ENCODE assay signal across 17 cellular contexts in genomic region chr7:130872341-130872740, GRCh38.
DNase-seq lines count a peak whose midpoint lies in the region; ATAC-seq and TF ChIP-seq lines count a peak whose summit lies in the region.
"Had no signal": no experiment of that assay in that cellular context is flagged by ENCODE, and none has a peak within 500 bp of the region (broad histone marks: within the 10 kb centered on the region; RNA-seq: fewer than 3 reads in every experiment).

No MANE protein-coding gene starts in this region.

- H3K9me3 ChIP-seq in breast epithelium (no peaks in the 10 kb centered on the region), PC-3 (ENCODE audit: low read length) (no peaks in the 10 kb centered on the region)
- H3K9me3 ChIP-seq: mucosa of descending colon had no signal

- no peaks in the 10 kb centered on the region for H3K9me2 ChIP-seq in PC-3 (replicated peaks; ENCODE audit: low read length)

- peak overlapping the region; percentile 29 for H3K27ac Mint-ChIP-seq in MCF 10A (ENCODE audit: low read depth, unreplicated experiment)
- H3K27ac Mint-ChIP-seq in activated naive CD8-positive, alpha-beta T cell treated with anti-CD3 and anti-CD28 coated beads, Interleukin-2, amount 50 U/mL, for 24 hours, result peak overlapping the region; percentile 66
- H3K27ac Mint-ChIP-seq: GM23338 had no signal

- H3K4me3 Mint-ChIP-seq in MCF 10A (ENCODE audit: unreplicated experiment), result no peak overlapping the region
- no peak overlapping the region for H3K4me3 Mint-ChIP-seq in activated naive CD8-positive, alpha-beta T cell treated with anti-CD3 and anti-CD28 coated beads, Interleukin-2, amount 50 U/mL, for 24 hours
- H3K4me3 Mint-ChIP-seq: GM23338 had no signal

- ATAC-seq in PC-3 (peak; percentile 3), HG02678 (IDR thresholded peaks at IDR 0.05; ENCODE audit: unreplicated experiment) (no peak), SK-N-SH treated with all-trans-retinoic acid at 6 μM for 48 hours (no peak)
- ATAC-seq in activated naive CD8-positive, alpha-beta T cell treated with anti-CD3 and anti-CD28 coated beads, Interleukin-2, amount 50 U/mL, for 24 hours, result no peak
- ATAC-seq: GM23338, mucosa of descending colon, sciatic nerve had no signal

- TF ChIP-seq POLR2A in breast epithelium (IDR thresholded peaks at IDR 0.05), result no peak

- H4K20me1 ChIP-seq in PC-3 (ENCODE audit: low read length), result no peaks in the 10 kb centered on the region; the same call in 1 of the 2 replicates

- TF ChIP-seq CTCF in MCF 10A (IDR thresholded peaks at IDR 0.05; ENCODE audit: unreplicated experiment), result no peak
- no peak for TF ChIP-seq CTCF in breast epithelium (IDR thresholded peaks at IDR 0.05)
- no peak for TF ChIP-seq CTCF in PC-3 (conservative IDR thresholded peaks at IDR 0.05; ENCODE audit: low read depth, low read length)

- 0 out of 2 replicates have a peak, but pooled peaks cover 5% of the 10 kb centered on the region for H3K79me2 ChIP-seq in PC-3 (ENCODE audit: low read length)

- H3K4me2 ChIP-seq in PC-3 (ENCODE audit: low read length), result no peak overlapping the region
- H3K4me2 ChIP-seq: GM23338 had no signal

- H3K4me3 ChIP-seq in breast epithelium (no peak overlapping the region), PC-3 (ENCODE audit: low read length) (no peak overlapping the region)
- H3K4me3 ChIP-seq: GM23338, mucosa of descending colon had no signal

- H3K27me3 ChIP-seq in breast epithelium (no peaks in the 10 kb centered on the region), PC-3 (ENCODE audit: low read length) (no peaks in the 10 kb centered on the region)
- H3K27me3 ChIP-seq: brain microvascular endothelial cell had no signal

- peaks cover 91% of the 10 kb centered on the region for H3K36me3 Mint-ChIP-seq in MCF 10A (ENCODE audit: insufficient read depth, unreplicated experiment)
- peaks cover 75% of the 10 kb centered on the region for H3K36me3 Mint-ChIP-seq in activated naive CD8-positive, alpha-beta T cell treated with anti-CD3 and anti-CD28 coated beads, Interleukin-2, amount 50 U/mL, for 24 hours (ENCODE audit: low read depth)

- peaks cover 22% of the 10 kb centered on the region for H3F3A ChIP-seq in PC-3 (ENCODE audit: low read length, unreplicated experiment)

- H3K4me1 ChIP-seq in breast epithelium, result no peaks in the 10 kb centered on the region
- peaks cover 14% of the 10 kb centered on the region for H3K4me1 ChIP-seq in PC-3 (ENCODE audit: insufficient read depth, low read length)

- H3K36me3 ChIP-seq in breast epithelium (no peaks in the 10 kb centered on the region), PC-3 (ENCODE audit: low read depth, low read length) (peaks cover 23% of the 10 kb centered on the region)

- CTCF ChIA-PET in MCF 10A (lab: Yijun Ruan, JAX), result interaction anchor here (0.6 to 4.1 kb wide), 11 partner anchors 10 to 906 kb away, joined by 3 to 89 read pairs (median 3); no protein-coding TSS in a partner anchor
- CTCF ChIA-PET in PC-3 (lab: Charles Lee), result no interaction called here

- intact Hi-C loops in MCF 10A (cut with micrococcal nuclease), result no loop called here
- intact Hi-C loops in breast epithelium (cut with DNase I; ENCODE audit: low total_unique reads), result no loop called here
- intact Hi-C loops in PC-3 (cut with micrococcal nuclease), result no loop called here

- no peak overlapping the region for H2AFZ ChIP-seq in PC-3 (ENCODE audit: low read length)
- H2AFZ ChIP-seq: GM23338 had no signal

- DNase-seq in MCF 10A (ENCODE audit: unreplicated experiment) (no peak), breast epithelium (ENCODE audit: low spot score in 2 of 2) (no peak), PC-3 (no peak), substantia nigra (lab: John Stamatoyannopoulos, UW) (no peak), SKM-1 treated with dmso at 0.1 percent for 144 hours (lab: John Stamatoyannopoulos, UW; ENCODE audit: unreplicated experiment) (no peak)
- DNase-seq in activated naive CD8-positive, alpha-beta T cell treated with anti-CD3 and anti-CD28 coated beads, Interleukin-2, amount 50 U/mL, for 24 hours, result no peak
- DNase-seq: brain microvascular endothelial cell, Karpas-422, mucosa of descending colon, NCI-H1105, NCI-H2107, NCI-H69, occipital lobe had no signal

- BruUV-seq in MCF 10A (replicated peaks; lab: Mats Ljungman, UMichigan) (no TSS peak), PC-3 (replicated peaks; lab: Mats Ljungman, UMichigan) (no TSS peak)

- no peaks in the 10 kb centered on the region for H3K27me3 Mint-ChIP-seq in MCF 10A (ENCODE audit: insufficient read depth, unreplicated experiment)
- no peaks in the 10 kb centered on the region for H3K27me3 Mint-ChIP-seq in activated naive CD8-positive, alpha-beta T cell treated with anti-CD3 and anti-CD28 coated beads, Interleukin-2, amount 50 U/mL, for 24 hours

- no peaks in the 10 kb centered on the region for H3K9me3 Mint-ChIP-seq in MCF 10A (ENCODE audit: unreplicated experiment)
- no peaks in the 10 kb centered on the region for H3K9me3 Mint-ChIP-seq in activated naive CD8-positive, alpha-beta T cell treated with anti-CD3 and anti-CD28 coated beads, Interleukin-2, amount 50 U/mL, for 24 hours
- H3K9me3 Mint-ChIP-seq: GM23338 had no signal

- peak overlapping the region in 1 of 2 donors; percentile 39 for H3K27ac ChIP-seq in breast epithelium
- no peak overlapping the region for H3K27ac ChIP-seq in PC-3 (ENCODE audit: low read length)
- H3K27ac ChIP-seq in substantia nigra (ENCODE audit: low read depth, low read length, poor library complexity, severe bottlenecking), result peak overlapping the region; percentile 13
- H3K27ac ChIP-seq: brain microvascular endothelial cell had no signal

- peaks cover 43% of the 10 kb centered on the region for H3K4me1 Mint-ChIP-seq in MCF 10A (ENCODE audit: insufficient read depth, unreplicated experiment)
- H3K4me1 Mint-ChIP-seq in activated naive CD8-positive, alpha-beta T cell treated with anti-CD3 and anti-CD28 coated beads, Interleukin-2, amount 50 U/mL, for 24 hours, result peaks cover 13% of the 10 kb centered on the region

- POLR2A ChIA-PET in MCF 10A (lab: Yijun Ruan, JAX), result interaction anchor here (0.5 to 2.1 kb wide), 5 partner anchors 11 to 41 kb away, joined by 3 to 9 read pairs (median 4); no protein-coding TSS in a partner anchor
- POLR2A ChIA-PET in PC-3 (lab: Charles Lee; ENCODE audit: unreplicated experiment), result no interaction called here

- no peak overlapping the region for H3K9ac ChIP-seq in PC-3 (ENCODE audit: low read length)

TF ChIP-seq in SK-N-SH treated with all-trans-retinoic acid at 6 μM for 48 hours, 23 proteins besides CTCF, POLR2A, EP300 and RAD21:
- TF ChIP-seq ISL1 (CRISPR knock-in tag; IDR thresholded peaks at IDR 0.05) (no peak), PATZ1 (CRISPR knock-in tag; IDR thresholded peaks at IDR 0.05; ENCODE audit: borderline replicate concordance) (no peak), ZNF565 (CRISPR knock-in tag; conservative IDR thresholded peaks at IDR 0.05; ENCODE audit: low read depth) (no peak), CSRNP3 (CRISPR knock-in tag; IDR thresholded peaks at IDR 0.05) (no peak), SNAI2 (CRISPR knock-in tag; IDR thresholded peaks at IDR 0.05) (no peak), OSR1 (CRISPR knock-in tag; IDR thresholded peaks at IDR 0.05) (no peak), ZFP3 (CRISPR knock-in tag; IDR thresholded peaks at IDR 0.05) (no peak), PPARA (CRISPR knock-in tag; IDR thresholded peaks at IDR 0.05; ENCODE audit: borderline replicate concordance) (no peak)
